8 cellular contexts compared by ENCODE assay signal in genomic region chr10:68900427-68901105, GRCh38. TPM values are rescaled to one million over a fixed set of nuclear protein-coding genes. Genes with fewer than 3 reads are reported as not detected.
DNase-seq lines count a peak whose midpoint lies in the region; ATAC-seq, FAIRE-seq and TF ChIP-seq lines count a peak whose summit lies in the region.

No MANE protein-coding gene starts in this region.

- peaks cover 12% of the 10 kb centered on the region for H3K4me1 ChIP-seq in cardiac muscle cell (ENCODE audit: low read depth)

- peak; percentile 40 for ATAC-seq in GM19395 (IDR thresholded peaks at IDR 0.05; ENCODE audit: unreplicated experiment)
- ATAC-seq in activated CD8-positive, alpha-beta memory T cell treated with anti-CD3 and anti-CD28 coated beads, Interleukin-2, amount 10 ng/mL, durations not matched to agents 7 days and 5 days: peak; percentile 67
- no peak for ATAC-seq in GM21367 (IDR thresholded peaks at IDR 0.05; ENCODE audit: unreplicated experiment)

- H3K27me3 ChIP-seq in cardiac muscle cell: no peaks in the 10 kb centered on the region

- TF ChIP-seq CTCF in cardiac muscle cell (IDR thresholded peaks at IDR 0.05; ENCODE audit: low read depth, low read length): no peak
- no peak for TF ChIP-seq CTCF in progenitor cell of endocrine pancreas (IDR thresholded peaks at IDR 0.05; ENCODE audit: unreplicated experiment)

- peak overlapping the region; percentile 67 for H3K4me3 ChIP-seq in cardiac muscle cell

- no peaks in the 10 kb centered on the region for H3K9me3 Mint-ChIP-seq in activated CD8-positive, alpha-beta memory T cell treated with anti-CD3 and anti-CD28 coated beads, Interleukin-2, amount 10 ng/mL, durations not matched to agents 7 days and 5 days (ENCODE audit: low read depth)
- no peaks in the 10 kb centered on the region for H3K9me3 Mint-ChIP-seq in progenitor cell of endocrine pancreas (ENCODE audit: low read depth)

- H3K27ac Mint-ChIP-seq in activated CD8-positive, alpha-beta memory T cell treated with anti-CD3 and anti-CD28 coated beads, Interleukin-2, amount 10 ng/mL, durations not matched to agents 7 days and 5 days: peak overlapping the region; percentile 94
- H3K27ac Mint-ChIP-seq in progenitor cell of endocrine pancreas: peak overlapping the region; percentile 99

- H3K36me3 Mint-ChIP-seq in activated CD8-positive, alpha-beta memory T cell treated with anti-CD3 and anti-CD28 coated beads, Interleukin-2, amount 10 ng/mL, durations not matched to agents 7 days and 5 days: peaks cover 18% of the 10 kb centered on the region
- H3K36me3 Mint-ChIP-seq in progenitor cell of endocrine pancreas (ENCODE audit: insufficient read depth): peaks cover 3% of the 10 kb centered on the region

- DNase-seq in D341Med (ENCODE audit: low spot score) (peak; percentile 71), HTR-8/SVneo (ENCODE audit: insufficient read length, low spot score) (peak; percentile 72), cardiac muscle cell (ENCODE audit: low read depth in 1 of 2, low spot score in 1 of 2) (no peak), progenitor cell of endocrine pancreas (ENCODE audit: low spot score, unreplicated experiment) (no peak), islet precursor cell (no peak)
- no peak for DNase-seq in activated CD8-positive, alpha-beta memory T cell treated with anti-CD3 and anti-CD28 coated beads, Interleukin-2, amount 10 ng/mL, durations not matched to agents 7 days and 5 days

- H3K4me3 Mint-ChIP-seq in activated CD8-positive, alpha-beta memory T cell treated with anti-CD3 and anti-CD28 coated beads, Interleukin-2, amount 10 ng/mL, durations not matched to agents 7 days and 5 days: peak overlapping the region; percentile 94
- peak overlapping the region; percentile 90 for H3K4me3 Mint-ChIP-seq in progenitor cell of endocrine pancreas (ENCODE audit: low read depth)

- CTCF ChIA-PET in activated CD8-positive, alpha-beta memory T cell treated with anti-CD3 and anti-CD28 coated beads, Interleukin-2, amount 10 ng/mL, durations not matched to agents 7 days and 5 days (lab: Charles Lee): interaction anchor here (0.9 to 2.0 kb wide), 2 partner anchors 370 to 494 kb away, joined by 3 to 8 read pairs; partner anchors contain the start of gene RUFY2

- no peak for FAIRE-seq in HTR-8/SVneo (lab: Jason Lieb, UNC)

- peaks cover 3% of the 10 kb centered on the region for H3K27me3 Mint-ChIP-seq in activated CD8-positive, alpha-beta memory T cell treated with anti-CD3 and anti-CD28 coated beads, Interleukin-2, amount 10 ng/mL, durations not matched to agents 7 days and 5 days
- no peaks in the 10 kb centered on the region for H3K27me3 Mint-ChIP-seq in progenitor cell of endocrine pancreas

- peaks cover 42% of the 10 kb centered on the region for H3K4me1 Mint-ChIP-seq in activated CD8-positive, alpha-beta memory T cell treated with anti-CD3 and anti-CD28 coated beads, Interleukin-2, amount 10 ng/mL, durations not matched to agents 7 days and 5 days
- H3K4me1 Mint-ChIP-seq in progenitor cell of endocrine pancreas (ENCODE audit: low read depth): peaks cover 20% of the 10 kb centered on the region

- H3K36me3 ChIP-seq in cardiac muscle cell: no peaks in the 10 kb centered on the region

- peak overlapping the region; percentile 98 for H3K27ac ChIP-seq in cardiac muscle cell

- H3K9me3 ChIP-seq in cardiac muscle cell (ENCODE audit: low read depth): no peaks in the 10 kb centered on the region

RNA-seq across cellular contexts. Expression of gene DDX50, which starts 0.5 kb away (rescaled TPM):
- total RNA-seq in activated CD8-positive, alpha-beta memory T cell treated with anti-CD3 and anti-CD28 coated beads, Interleukin-2, amount 10 ng/mL, durations not matched to agents 7 days and 5 days: 10 to 100 TPM; 46.6 to 48.3 TPM
- 48.2 and 52.0 TPM in 2 replicates for total RNA-seq in cardiac muscle cell
- polyA plus RNA-seq in cardiac muscle cell: 48.6 and 52.7 TPM in 2 replicates
- total RNA-seq in progenitor cell of endocrine pancreas: 42.3 and 45.3 TPM in 2 replicates

RNA-seq across cellular contexts. Expression of gene DDX21, which starts 55.4 kb away (rescaled TPM):
- 100 to 1,000 TPM in 1 of 2 experiments, 10 to 100 TPM in 1; 80.4 to 143 TPM for total RNA-seq in activated CD8-positive, alpha-beta memory T cell treated with anti-CD3 and anti-CD28 coated beads, Interleukin-2, amount 10 ng/mL, durations not matched to agents 7 days and 5 days
- total RNA-seq in cardiac muscle cell: 19.5 and 31.3 TPM in 2 replicates
- polyA plus RNA-seq in cardiac muscle cell: 8.3 and 11.2 TPM in 2 replicates
- total RNA-seq in progenitor cell of endocrine pancreas: 38.2 and 45.6 TPM in 2 replicates

Comparison
In these comparisons a context has a peak if more than half of its experiments do, and no peak if none do; other contexts are left out.
1. DNase-seq: peak in D341Med (single experiment) and HTR-8/SVneo (single experiment); none in activated CD8-positive, alpha-beta memory T cell treated with anti-CD3 and anti-CD28 coated beads, Interleukin-2, amount 10 ng/mL, durations not matched to agents 7 days and 5 days (single experiment), cardiac muscle cell (0 of 2), progenitor cell of endocrine pancreas (single experiment) and islet precursor cell (single experiment).